In genomic region chr5:110258460-110258859, GRCh38 we compare ENCODE assay signal across 10 cellular contexts.
A peak's percentile ranks its signal among the peaks of the same experiment; 100 is the strongest.
DNase-seq lines count a peak whose midpoint lies in the region; ATAC-seq and TF ChIP-seq lines count a peak whose summit lies in the region.
"Had no signal": no experiment of that assay in that cellular context is flagged by ENCODE, and none has a peak within 500 bp of the region (broad histone marks: within the 10 kb centered on the region; RNA-seq: fewer than 3 reads in every experiment).

No MANE protein-coding gene starts in this region.

- POLR2A ChIA-PET in CD8-positive, alpha-beta T cell (lab: Charles Lee): no interaction called here

- H3K4me3 ChIP-seq in AG09309 (ENCODE audit: control insufficient read depth, low read depth, low read length): no peak overlapping the region
- H3K4me3 ChIP-seq in kidney epithelial cell (ENCODE audit: low read depth, low read length): no peak overlapping the region
- no peak overlapping the region for H3K4me3 ChIP-seq in CD8-positive, alpha-beta T cell (ENCODE audit: low read depth, low read length)

- no peaks in the 10 kb centered on the region for H3K27me3 Mint-ChIP-seq in CD8-positive, alpha-beta T cell (ENCODE audit: low read depth)
- H3K27me3 Mint-ChIP-seq: activated T-helper 17 cell treated with anti-CD3 and anti-CD28 coated beads, Interleukin-2, amount 50 U/mL, for 72 hours had no signal

- no peak overlapping the region for H3K27ac ChIP-seq in CD8-positive, alpha-beta T cell (ENCODE audit: low read depth, low read length)

- no peak overlapping the region for H3K4me3 Mint-ChIP-seq in CD8-positive, alpha-beta T cell
- H3K4me3 Mint-ChIP-seq: activated T-helper 17 cell treated with anti-CD3 and anti-CD28 coated beads, Interleukin-2, amount 50 U/mL, for 72 hours had no signal

- no peaks in the 10 kb centered on the region for H3K4me1 Mint-ChIP-seq in CD8-positive, alpha-beta T cell (ENCODE audit: low read depth)
- H3K4me1 Mint-ChIP-seq: activated T-helper 17 cell treated with anti-CD3 and anti-CD28 coated beads, Interleukin-2, amount 50 U/mL, for 72 hours had no signal

- no peak for ATAC-seq in HG03378 (IDR thresholded peaks at IDR 0.05; ENCODE audit: unreplicated experiment)
- no peak for ATAC-seq in CD8-positive, alpha-beta T cell
- ATAC-seq: activated T-helper 17 cell treated with anti-CD3 and anti-CD28 coated beads, Interleukin-2, amount 50 U/mL, for 72 hours had no signal

- H3K4me1 ChIP-seq in CD8-positive, alpha-beta T cell (ENCODE audit: insufficient read depth, low read length): no peaks in the 10 kb centered on the region

- TF ChIP-seq CTCF in AG09309 (IDR thresholded peaks at IDR 0.05; ENCODE audit: control insufficient read depth, insufficient read depth, low read depth, low read length, missing control alignments): no peak
- TF ChIP-seq CTCF in kidney epithelial cell (IDR thresholded peaks at IDR 0.05; ENCODE audit: insufficient read depth, low read length, poor library complexity, severe bottlenecking): no peak
- TF ChIP-seq CTCF in CD8-positive, alpha-beta T cell (IDR thresholded peaks at IDR 0.05): no peak

- H3K36me3 Mint-ChIP-seq in CD8-positive, alpha-beta T cell: no peaks in the 10 kb centered on the region

- no peak overlapping the region for H3K27ac Mint-ChIP-seq in CD8-positive, alpha-beta T cell
- H3K27ac Mint-ChIP-seq: activated T-helper 17 cell treated with anti-CD3 and anti-CD28 coated beads, Interleukin-2, amount 50 U/mL, for 72 hours had no signal

- H3K27me3 ChIP-seq in kidney epithelial cell (ENCODE audit: control insufficient read depth, insufficient read depth, low read length): no peaks in the 10 kb centered on the region
- H3K27me3 ChIP-seq in CD8-positive, alpha-beta T cell (ENCODE audit: insufficient read depth, low read length): no peaks in the 10 kb centered on the region

- DNase-seq in AG09309 (ENCODE audit: low read depth) (peak; percentile 33), HS-5 (ENCODE audit: low read depth) (peak; percentile 48), T1000 (lab: John Stamatoyannopoulos, UW) (peak; percentile 15), kidney epithelial cell (ENCODE audit: low read depth) (peak; percentile 35), COR-L47 (lab: John Stamatoyannopoulos, UW) (no peak)
- DNase-seq in stimulated activated CD4-positive, alpha-beta T cell treated with anti-CD3 and anti-CD28 coated beads, Interleukin-1b, Interleukin-23, amount 100 ng/mL, for 48 hours: no peak
- no peak for DNase-seq in CD8-positive, alpha-beta T cell
- DNase-seq: NCI-H146 had no signal

- H3K9me3 Mint-ChIP-seq in CD8-positive, alpha-beta T cell: no peaks in the 10 kb centered on the region
- H3K9me3 Mint-ChIP-seq: activated T-helper 17 cell treated with anti-CD3 and anti-CD28 coated beads, Interleukin-2, amount 50 U/mL, for 72 hours had no signal

- CTCF ChIA-PET in CD8-positive, alpha-beta T cell (lab: Charles Lee): no interaction called here

- no peaks in the 10 kb centered on the region for H3K9me3 ChIP-seq in CD8-positive, alpha-beta T cell (ENCODE audit: low read length)

- intact Hi-C loops in CD8-positive, alpha-beta T cell (cut with DNase I, micrococcal nuclease): no loop called here

- no peaks in the 10 kb centered on the region for H3K36me3 ChIP-seq in kidney epithelial cell (ENCODE audit: control insufficient read depth, insufficient read depth, low read length)
- H3K36me3 ChIP-seq in CD8-positive, alpha-beta T cell (ENCODE audit: insufficient read depth, low read length): no peaks in the 10 kb centered on the region

Comparison
In these comparisons a context has a peak if more than half of its experiments do, and no peak if none do; other contexts are left out.
1. DNase-seq: peak in AG09309 (single experiment), HS-5 (single experiment), T1000 (single experiment) and kidney epithelial cell (single experiment); none in COR-L47 (single experiment), stimulated activated CD4-positive, alpha-beta T cell treated with anti-CD3 and anti-CD28 coated beads, Interleukin-1b, Interleukin-23, amount 100 ng/mL, for 48 hours (single experiment) and CD8-positive, alpha-beta T cell (0 of 7).